In the genomic region with DNA sequence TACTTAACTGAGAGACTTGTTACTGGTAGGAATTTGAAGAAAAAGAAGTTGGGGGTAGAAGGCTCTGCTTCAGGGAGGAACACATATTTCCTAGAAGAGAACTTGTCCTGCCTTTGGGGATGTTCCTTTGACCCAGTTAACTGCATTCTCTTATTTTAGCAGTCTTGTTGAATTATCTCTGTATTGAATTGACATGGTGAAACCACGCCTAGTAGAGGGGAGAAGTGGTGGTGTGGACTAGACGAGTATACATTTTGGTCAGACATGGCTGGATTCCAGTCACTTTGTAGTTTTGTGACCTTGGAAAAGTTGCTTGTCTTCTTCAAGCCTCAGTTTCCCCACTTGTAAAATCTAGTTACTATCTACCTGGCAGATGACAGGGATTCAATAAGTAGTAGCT, we compare ENCODE assay signal across 13 cellular contexts.
DNase-seq lines count a peak whose midpoint lies in the region; ATAC-seq, FAIRE-seq and TF ChIP-seq lines count a peak whose summit lies in the region.
"Had no signal": no experiment of that assay in that cellular context is flagged by ENCODE, and none has a peak within 500 bp of the region (broad histone marks: within the 10 kb centered on the region; RNA-seq: fewer than 3 reads in every experiment).

No MANE protein-coding gene starts in this region.

- FAIRE-seq in small intestine (lab: Jason Lieb, UNC): no peak
- FAIRE-seq: colon, HTR-8/SVneo had no signal

- TF ChIP-seq EP300 in esophagus muscularis mucosa (IDR thresholded peaks at IDR 0.05): no peak

- TF ChIP-seq CTCF in cardiac muscle cell (IDR thresholded peaks at IDR 0.05; ENCODE audit: low read depth, low read length) (no peak), esophagus muscularis mucosa (IDR thresholded peaks at IDR 0.05) (no peak), neutrophil (IDR thresholded peaks at IDR 0.05) (no peak), upper lobe of right lung (IDR thresholded peaks at IDR 0.05) (no peak)

- H3K4me1 ChIP-seq in cardiac muscle cell (ENCODE audit: low read depth) (peaks cover 11% of the 10 kb centered on the region), esophagus muscularis mucosa (peaks cover 69 to 74% (median 72%) of the 10 kb centered on the region in 4 donors), neutrophil (ENCODE audit: control insufficient read depth in 1 of 2, insufficient read depth in 1 of 2, low read depth in 1 of 2, low read length in 1 of 2) (peaks cover 72 to 78% of the 10 kb centered on the region in 2 experiments), upper lobe of right lung (peaks cover 56% of the 10 kb centered on the region), small intestine (ENCODE audit: control insufficient read depth in 2 of 2, insufficient read depth in 1 of 2, low read depth in 1 of 2, low read length in 1 of 2) (peaks cover 0 to 18% of the 10 kb centered on the region in 2 donors), aorta (ENCODE audit: control insufficient read depth in 1 of 2, insufficient read depth in 2 of 2, low read length in 2 of 2) (peaks cover 12 to 13% of the 10 kb centered on the region in 2 donors)

- H3K27ac ChIP-seq in cardiac muscle cell (peak overlapping the region; percentile 39), esophagus muscularis mucosa (replicated peaks in 1 of 4) (peak overlapping the region; percentile 74 to 83 (median 78)), neutrophil (peak overlapping the region; percentile 95), upper lobe of right lung (peak overlapping the region; percentile 56), small intestine (ENCODE audit: low read depth in 1 of 2, low read length in 1 of 2) (peak overlapping the region in 1 of 2 donors; percentile 22), aorta (ENCODE audit: low read depth in 1 of 2, low read length in 2 of 2) (peak overlapping the region in 1 of 2 donors; percentile 73)

- TF ChIP-seq POLR2A in esophagus muscularis mucosa (IDR thresholded peaks at IDR 0.05; ENCODE audit: low read depth): no peak

- no peaks in the 10 kb centered on the region for H3K27me3 ChIP-seq in cardiac muscle cell
- H3K27me3 ChIP-seq in esophagus muscularis mucosa: no peaks in the 10 kb centered on the region
- H3K27me3 ChIP-seq in neutrophil: no peaks in the 10 kb centered on the region
- no peaks in the 10 kb centered on the region for H3K27me3 ChIP-seq in upper lobe of right lung
- H3K27me3 ChIP-seq in small intestine (ENCODE audit: control insufficient read depth in 2 of 2, insufficient read depth in 2 of 2, low read length in 2 of 2): no peaks in the 10 kb centered on the region
- H3K27me3 ChIP-seq in aorta (ENCODE audit: control insufficient read depth in 1 of 2, insufficient read depth in 2 of 2, low read length in 1 of 2): no peaks in the 10 kb centered on the region

- H3K4me3 ChIP-seq in cardiac muscle cell: no peak overlapping the region
- H3K4me3 ChIP-seq in esophagus muscularis mucosa: no peak overlapping the region
- H3K4me3 ChIP-seq in neutrophil (ENCODE audit: low read depth in 1 of 2, low read length in 1 of 2): no peak overlapping the region
- H3K4me3 ChIP-seq in upper lobe of right lung: no peak overlapping the region
- no peak overlapping the region for H3K4me3 ChIP-seq in small intestine (ENCODE audit: low read depth in 1 of 2, low read length in 2 of 2)
- H3K4me3 ChIP-seq in aorta (ENCODE audit: low read length in 2 of 2): no peak overlapping the region

- peaks cover 5% of the 10 kb centered on the region for H3K36me3 ChIP-seq in cardiac muscle cell
- H3K36me3 ChIP-seq in esophagus muscularis mucosa: peaks cover 0 to 13% (median 5%) of the 10 kb centered on the region in 4 donors
- H3K36me3 ChIP-seq in neutrophil: peaks cover 9% of the 10 kb centered on the region
- peaks cover 8% of the 10 kb centered on the region for H3K36me3 ChIP-seq in upper lobe of right lung
- no peaks in the 10 kb centered on the region for H3K36me3 ChIP-seq in small intestine (ENCODE audit: control insufficient read depth in 2 of 2, insufficient read depth in 2 of 2, low read length in 2 of 2)
- no peaks in the 10 kb centered on the region for H3K36me3 ChIP-seq in aorta (ENCODE audit: control insufficient read depth in 1 of 2, insufficient read depth in 2 of 2, low read length in 1 of 2)

- WGBS in esophagus muscularis mucosa: 84% methylated on average over 2 of the region's 2 CpGs
- 77 to 91% (median 87%) methylated on average over 2 of the region's 2 CpGs for WGBS in small intestine, 3 donors
- 71 to 74% methylated on average over 2 of the region's 2 CpGs for WGBS in aorta, 2 donors

- DNase-seq in cardiac muscle cell (ENCODE audit: low read depth in 1 of 2, low spot score in 1 of 2): no peak
- DNase-seq in Right ventricle myocardium superior: no peak
- DNase-seq in esophagus muscularis mucosa (ENCODE audit: extremely low spot score): no peak
- DNase-seq in upper lobe of right lung: no peak
- DNase-seq in NCI-H82 (lab: John Stamatoyannopoulos, UW): no peak
- DNase-seq in small intestine: no peak
- no peak for DNase-seq in aorta
- DNase-seq: activated CD8-positive, alpha-beta memory T cell treated with anti-CD3 and anti-CD28 coated beads, Interleukin-2, amount 50 U/mL, for 4 hours; NCI-H1048; stimulated activated naive CD8-positive, alpha-beta T cell treated with anti-CD3 and anti-CD28 coated beads, Interleukin-15, Interleukin-2, amounts not matched to agents 100 U/mL and 50 U/mL, for 24 hours had no signal

- H3K9me3 ChIP-seq in cardiac muscle cell (ENCODE audit: low read depth) (no peaks in the 10 kb centered on the region), esophagus muscularis mucosa (no peaks in the 10 kb centered on the region), neutrophil (no peaks in the 10 kb centered on the region), upper lobe of right lung (no peaks in the 10 kb centered on the region), small intestine (ENCODE audit: control insufficient read depth, low read depth) (no peaks in the 10 kb centered on the region), aorta (ENCODE audit: control insufficient read depth, low read length) (no peaks in the 10 kb centered on the region)

- intact Hi-C loops in Right ventricle myocardium superior (cut with DNase I): no loop called here
- intact Hi-C loops in esophagus muscularis mucosa (cut with DNase I): no loop called here
- intact Hi-C loops in upper lobe of right lung (cut with DNase I): no loop called here
- intact Hi-C loops in aorta (cut with DNase I): no loop called here

- ATAC-seq in Right ventricle myocardium superior (ENCODE audit: poor library complexity) (no peak), upper lobe of right lung (peak; percentile 15), aorta (ENCODE audit: low FRiP score) (no peak)
- ATAC-seq: stimulated activated naive CD8-positive, alpha-beta T cell treated with anti-CD3 and anti-CD28 coated beads, Interleukin-15, Interleukin-2, amounts not matched to agents 100 U/mL and 50 U/mL, for 24 hours had no signal
